ENCODE assay signal across 20 cellular contexts in genomic region chr2:157800838-157801495, GRCh38.
"Had no signal": no experiment of that assay in that cellular context is flagged by ENCODE, and none has a peak within 500 bp of the region (broad histone marks: within the 10 kb centered on the region; RNA-seq: fewer than 3 reads in every experiment).

No MANE protein-coding gene starts in this region.

- H3K4me3 ChIP-seq: ascending aorta, spleen, tibial artery had no signal

- H3K36me3 Mint-ChIP-seq: natural killer cell had no signal

- DNase-seq: activated CD4-positive, alpha-beta T cell treated with anti-CD3 and anti-CD28 coated beads for 1 hour; activated CD4-positive, alpha-beta T cell treated with anti-CD3 and anti-CD28 coated beads, Interleukin-2, amount 50 U/mL, for 1 hour; activated T-cell treated with anti-CD3 and anti-CD28 coated beads, Interleukin-2, amount 50 U/mL, for 1 hour; brain microvascular endothelial cell; caudate nucleus; effector memory CD4-positive, alpha-beta T cell; foreskin keratinocyte; midbrain; natural killer cell; retina; spleen; stimulated activated CD4-positive, alpha-beta T cell treated with anti-CD3 and anti-CD28 coated beads, Interleukin-4, amount 100 ng/mL, for 24 hours; substantia nigra; tibial artery had no signal

- H3K4me1 Mint-ChIP-seq: natural killer cell had no signal

- ATAC-seq: activated naive CD4-positive, alpha-beta T cell treated with anti-CD3 and anti-CD28 coated beads, Interleukin-2, amount 50 U/mL, for 72 hours; foreskin keratinocyte; natural killer cell had no signal

- H3K9me3 ChIP-seq: ascending aorta, spleen, tibial artery had no signal

- H3K36me3 ChIP-seq: brain microvascular endothelial cell had no signal

- H3K9me3 Mint-ChIP-seq: activated naive CD4-positive, alpha-beta T cell treated with anti-CD3 and anti-CD28 coated beads, Interleukin-2, amount 50 U/mL, for 72 hours; natural killer cell; stimulated activated naive CD8-positive, alpha-beta T cell treated with anti-CD3 and anti-CD28 coated beads, Interleukin-15, Interleukin-2, amounts not matched to agents 100 ng/mL and 50 ng/mL, for 24 hours; T-helper 2 cell treated with Interferon-gamma antibody and Interleukin-4, amounts not matched to agents 5 μg/mL and 100 μg/mL, for 36 hours had no signal

- H3K27me3 Mint-ChIP-seq: progenitor cell of endocrine pancreas; stimulated activated naive CD8-positive, alpha-beta T cell treated with anti-CD3 and anti-CD28 coated beads, Interleukin-15, Interleukin-2, amounts not matched to agents 100 ng/mL and 50 ng/mL, for 24 hours had no signal

- H3K4me3 Mint-ChIP-seq: natural killer cell; stimulated activated naive CD8-positive, alpha-beta T cell treated with anti-CD3 and anti-CD28 coated beads, Interleukin-15, Interleukin-2, amounts not matched to agents 100 ng/mL and 50 ng/mL, for 24 hours; T-helper 2 cell treated with Interferon-gamma antibody and Interleukin-4, amounts not matched to agents 5 μg/mL and 100 μg/mL, for 36 hours had no signal

- H3K27ac Mint-ChIP-seq: activated naive CD4-positive, alpha-beta T cell treated with anti-CD3 and anti-CD28 coated beads, Interleukin-2, amount 50 U/mL, for 72 hours; natural killer cell; progenitor cell of endocrine pancreas; stimulated activated naive CD8-positive, alpha-beta T cell treated with anti-CD3 and anti-CD28 coated beads, Interleukin-15, Interleukin-2, amounts not matched to agents 100 ng/mL and 50 ng/mL, for 24 hours; T-helper 2 cell treated with Interferon-gamma antibody and Interleukin-4, amounts not matched to agents 5 μg/mL and 100 μg/mL, for 36 hours had no signal

- H3K27me3 ChIP-seq: ascending aorta, brain microvascular endothelial cell, foreskin keratinocyte, spleen, tibial artery had no signal

- H3K4me1 ChIP-seq: ascending aorta, foreskin keratinocyte, spleen had no signal

- H3K27ac ChIP-seq: ascending aorta, brain microvascular endothelial cell, foreskin keratinocyte, spleen, tibial artery, VCaP had no signal
